Comparison of ENCODE assay signal across 9 cellular contexts in genomic region chr4:158208931-158209640, GRCh38. TPM values are rescaled to one million over a fixed set of nuclear protein-coding genes. Genes with fewer than 3 reads are reported as not detected.
DNase-seq lines count a peak whose midpoint lies in the region; ATAC-seq and TF ChIP-seq lines count a peak whose summit lies in the region.
"Had no signal": no experiment of that assay in that cellular context is flagged by ENCODE, and none has a peak within 500 bp of the region (broad histone marks: within the 10 kb centered on the region; RNA-seq: fewer than 3 reads in every experiment).

No MANE protein-coding gene starts in this region.

- no peak overlapping the region for H2BK12ac ChIP-seq in mesenchymal stem cell (ENCODE audit: low read length in 2 of 2)

- H3K36me3 ChIP-seq in mesenchymal stem cell (ENCODE audit: control insufficient read depth in 1 of 2, insufficient read depth in 2 of 2, low read depth in 1 of 2, low read length in 2 of 2), result no peaks in the 10 kb centered on the region
- H3K36me3 ChIP-seq in CD8-positive, alpha-beta T cell (ENCODE audit: insufficient read depth, low read length), result no peaks in the 10 kb centered on the region

- H3K4me1 ChIP-seq in mesenchymal stem cell (ENCODE audit: control insufficient read depth, insufficient read depth, low read depth, low read length), result peaks cover 2% of the 10 kb centered on the region
- H3K4me1 ChIP-seq in CD8-positive, alpha-beta T cell (ENCODE audit: insufficient read depth, low read length), result peaks cover 9% of the 10 kb centered on the region

- peak; percentile 77 for DNase-seq in GDM1 (lab: John Stamatoyannopoulos, UW)
- DNase-seq in SIG-M5 (lab: John Stamatoyannopoulos, UW), result peak; percentile 68
- peak; percentile 30 for DNase-seq in mesenchymal stem cell
- DNase-seq in ecto neural progenitor cell (ENCODE audit: low spot score), result no peak
- DNase-seq in Calu3, result no peak
- DNase-seq in CD8-positive, alpha-beta T cell, result no peak
- no peak for DNase-seq in activated CD4-positive, alpha-beta memory T cell treated with anti-CD3 and anti-CD28 coated beads for 36 hours
- DNase-seq: dermis blood vessel endothelial cell had no signal

- POLR2A ChIA-PET in CD8-positive, alpha-beta T cell (lab: Charles Lee), result no interaction called here
- POLR2A ChIA-PET in activated CD4-positive, alpha-beta memory T cell treated with anti-CD3 and anti-CD28 coated beads for 36 hours (lab: Charles Lee), result no interaction called here

- no peak overlapping the region for H2BK120ac ChIP-seq in mesenchymal stem cell (ENCODE audit: low read depth, low read length)

- H3K9ac ChIP-seq in mesenchymal stem cell (ENCODE audit: low read length), result no peak overlapping the region

- no TSS peak for BruUV-seq in Calu3 (replicated peaks; lab: Mats Ljungman, UMichigan)

- no peaks in the 10 kb centered on the region for H3K9me3 ChIP-seq in mesenchymal stem cell (ENCODE audit: control insufficient read depth, low read length)
- no peaks in the 10 kb centered on the region for H3K9me3 ChIP-seq in CD8-positive, alpha-beta T cell (ENCODE audit: low read length)

- CTCF ChIA-PET in Calu3 (lab: Charles Lee), result no interaction called here
- CTCF ChIA-PET in CD8-positive, alpha-beta T cell (lab: Charles Lee), result no interaction called here
- CTCF ChIA-PET in activated CD4-positive, alpha-beta memory T cell treated with anti-CD3 and anti-CD28 coated beads for 36 hours (lab: Charles Lee), result no interaction called here

- no peak overlapping the region for H2AK5ac ChIP-seq in mesenchymal stem cell (ENCODE audit: low read length, severe bottlenecking)

- no peak overlapping the region for H3K4me3 ChIP-seq in mesenchymal stem cell (ENCODE audit: insufficient read depth in 1 of 2, low read depth in 1 of 2, low read length in 2 of 2)
- no peak overlapping the region for H3K4me3 ChIP-seq in CD8-positive, alpha-beta T cell (ENCODE audit: low read depth, low read length)

- H4K91ac ChIP-seq in mesenchymal stem cell (ENCODE audit: low read length), result no peak overlapping the region

- H3K14ac ChIP-seq in mesenchymal stem cell (ENCODE audit: low read length in 2 of 2), result no peak overlapping the region

- H3K23ac ChIP-seq in mesenchymal stem cell (ENCODE audit: low read length in 2 of 2), result no peak overlapping the region

- no peak overlapping the region for H3K4ac ChIP-seq in mesenchymal stem cell (ENCODE audit: low read depth in 1 of 2, low read length in 2 of 2)

- peaks cover 8% of the 10 kb centered on the region for H3K36me3 Mint-ChIP-seq in Calu3 (ENCODE audit: insufficient read depth, unreplicated experiment)
- H3K36me3 Mint-ChIP-seq in CD8-positive, alpha-beta T cell, result no peaks in the 10 kb centered on the region
- H3K36me3 Mint-ChIP-seq in activated CD4-positive, alpha-beta memory T cell treated with anti-CD3 and anti-CD28 coated beads for 36 hours, result no peaks in the 10 kb centered on the region

- H3K79me1 ChIP-seq in mesenchymal stem cell (replicated peaks; ENCODE audit: low read length, poor library complexity, severe bottlenecking), result no peaks in the 10 kb centered on the region

- H3K4me1 Mint-ChIP-seq in Calu3 (ENCODE audit: low read depth, unreplicated experiment), result no peaks in the 10 kb centered on the region
- H3K4me1 Mint-ChIP-seq in CD8-positive, alpha-beta T cell (ENCODE audit: low read depth), result peaks cover 14% of the 10 kb centered on the region
- peaks cover 13% of the 10 kb centered on the region for H3K4me1 Mint-ChIP-seq in activated CD4-positive, alpha-beta memory T cell treated with anti-CD3 and anti-CD28 coated beads for 36 hours (ENCODE audit: low read depth)

- H3K27ac Mint-ChIP-seq in Calu3 (ENCODE audit: unreplicated experiment), result no peak overlapping the region
- no peak overlapping the region for H3K27ac Mint-ChIP-seq in CD8-positive, alpha-beta T cell
- no peak overlapping the region for H3K27ac Mint-ChIP-seq in activated CD4-positive, alpha-beta memory T cell treated with anti-CD3 and anti-CD28 coated beads for 36 hours

- H3K27me3 Mint-ChIP-seq in Calu3 (ENCODE audit: unreplicated experiment), result no peaks in the 10 kb centered on the region
- peaks cover 19% of the 10 kb centered on the region for H3K27me3 Mint-ChIP-seq in CD8-positive, alpha-beta T cell (ENCODE audit: low read depth)
- H3K27me3 Mint-ChIP-seq in activated CD4-positive, alpha-beta memory T cell treated with anti-CD3 and anti-CD28 coated beads for 36 hours, result peaks cover 21% of the 10 kb centered on the region

- no peak overlapping the region for H3K4me3 Mint-ChIP-seq in Calu3 (ENCODE audit: low read depth, unreplicated experiment)
- H3K4me3 Mint-ChIP-seq in CD8-positive, alpha-beta T cell, result no peak overlapping the region
- no peak overlapping the region for H3K4me3 Mint-ChIP-seq in activated CD4-positive, alpha-beta memory T cell treated with anti-CD3 and anti-CD28 coated beads for 36 hours

- H3K27ac ChIP-seq in mesenchymal stem cell (ENCODE audit: low read length, poor library complexity, severe bottlenecking), result no peak overlapping the region
- no peak overlapping the region for H3K27ac ChIP-seq in CD8-positive, alpha-beta T cell (ENCODE audit: low read depth, low read length)

- H2BK5ac ChIP-seq in mesenchymal stem cell (ENCODE audit: low read depth, low read length, poor library complexity, severe bottlenecking), result no peak overlapping the region

- H3K9me3 Mint-ChIP-seq in Calu3 (ENCODE audit: low read depth, unreplicated experiment), result no peaks in the 10 kb centered on the region
- H3K9me3 Mint-ChIP-seq in CD8-positive, alpha-beta T cell, result no peaks in the 10 kb centered on the region
- H3K9me3 Mint-ChIP-seq in activated CD4-positive, alpha-beta memory T cell treated with anti-CD3 and anti-CD28 coated beads for 36 hours, result peaks cover 6% of the 10 kb centered on the region

- 64% methylated on average over 2 of the region's 5 CpGs for WGBS in mesenchymal stem cell

- no peak for TF ChIP-seq CTCF in Calu3 (IDR thresholded peaks at IDR 0.05; ENCODE audit: unreplicated experiment)
- TF ChIP-seq CTCF in CD8-positive, alpha-beta T cell (IDR thresholded peaks at IDR 0.05), result no peak

- H3K27me3 ChIP-seq in mesenchymal stem cell (ENCODE audit: control insufficient read depth in 1 of 2, insufficient read depth in 1 of 2, low read length in 2 of 2), result no peaks in the 10 kb centered on the region
- no peaks in the 10 kb centered on the region for H3K27me3 ChIP-seq in CD8-positive, alpha-beta T cell (ENCODE audit: insufficient read depth, low read length)

- no peak overlapping the region for H2AFZ ChIP-seq in mesenchymal stem cell (ENCODE audit: low read depth, low read length)

- H3K18ac ChIP-seq in mesenchymal stem cell (ENCODE audit: low read depth in 1 of 2, low read length in 2 of 2), result no peak overlapping the region

- no peak overlapping the region for H3K4me2 ChIP-seq in mesenchymal stem cell (ENCODE audit: low read length, poor library complexity, severe bottlenecking)

- H4K8ac ChIP-seq in mesenchymal stem cell (ENCODE audit: low read length), result no peak overlapping the region

- intact Hi-C loops in Calu3 (cut with micrococcal nuclease; ENCODE audit: unreplicated experiment), result no loop called here
- intact Hi-C loops in CD8-positive, alpha-beta T cell (cut with DNase I, micrococcal nuclease), result no loop called here
- intact Hi-C loops in activated CD4-positive, alpha-beta memory T cell treated with anti-CD3 and anti-CD28 coated beads for 36 hours (cut with micrococcal nuclease), result no loop called here

- H2BK15ac ChIP-seq in mesenchymal stem cell (ENCODE audit: low read depth, poor library complexity, severe bottlenecking), result no peak overlapping the region

- ATAC-seq in HG02623 (IDR thresholded peaks at IDR 0.05; ENCODE audit: unreplicated experiment), result peak; percentile 37
- ATAC-seq in CD8-positive, alpha-beta T cell, result no peak

RNA-seq across cellular contexts. Expression of gene TMEM144, which starts 1.2 kb away (rescaled TPM):
- 1.7 TPM for polyA plus RNA-seq in mesenchymal stem cell (2013, experiment 1 of 2)
- 2.0 TPM for polyA plus RNA-seq in mesenchymal stem cell (2013, experiment 2 of 2)
- 6.0 and 11.8 TPM in 2 replicates for total RNA-seq in Calu3 (2022)
- total RNA-seq in CD8-positive, alpha-beta T cell, result not detected
- total RNA-seq in activated CD4-positive, alpha-beta memory T cell treated with anti-CD3 and anti-CD28 coated beads for 36 hours, result under 1 TPM in 1 of 2 experiments, not detected in 1; 0.29 TPM

RNA-seq across cellular contexts. Expression of gene GASK1B, which starts 36.3 kb away (rescaled TPM):
- polyA plus RNA-seq in mesenchymal stem cell (2013, experiment 1 of 2), result 34.3 TPM
- polyA plus RNA-seq in mesenchymal stem cell (2013, experiment 2 of 2), result 34.9 TPM
- total RNA-seq in Calu3 (2022), result 1.4 and 2.3 TPM in 2 replicates
- total RNA-seq in CD8-positive, alpha-beta T cell, result not detected
- total RNA-seq in activated CD4-positive, alpha-beta memory T cell treated with anti-CD3 and anti-CD28 coated beads for 36 hours, result not detected

Comparison
In these comparisons a context has a peak if more than half of its experiments do, and no peak if none do; other contexts are left out.
1. DNase-seq: peak in GDM1 (single experiment), SIG-M5 (single experiment) and mesenchymal stem cell (single experiment); none in ecto neural progenitor cell (single experiment), Calu3 (single experiment), CD8-positive, alpha-beta T cell (0 of 7) and activated CD4-positive, alpha-beta memory T cell treated with anti-CD3 and anti-CD28 coated beads for 36 hours (single experiment).